ENCODE assay signal across 10 cellular contexts in genomic region chr5:142924135-142924883, GRCh38.
A peak's percentile ranks its signal among the peaks of the same experiment; 100 is the strongest.
DNase-seq lines count a peak whose midpoint lies in the region; ATAC-seq and TF ChIP-seq lines count a peak whose summit lies in the region.
"Had no signal": no experiment of that assay in that cellular context is flagged by ENCODE, and none has a peak within 500 bp of the region (broad histone marks: within the 10 kb centered on the region; RNA-seq: fewer than 3 reads in every experiment).

No MANE protein-coding gene starts in this region.

- peak; percentile 46; the same call in 1 of the 2 replicates for ATAC-seq in HCT116

- no peak overlapping the region for H3K14ac ChIP-seq in mesenchymal stem cell (ENCODE audit: low read length in 2 of 2)

- H3K4me3 ChIP-seq in HCT116 (replicated peaks in 1 of 2; ENCODE audit: low read depth in 1 of 2, low read length in 2 of 2) (no peak overlapping the region), mesenchymal stem cell (ENCODE audit: insufficient read depth in 1 of 2, low read depth in 1 of 2, low read length in 2 of 2) (no peak overlapping the region)

- H3K18ac ChIP-seq in mesenchymal stem cell (ENCODE audit: low read depth in 1 of 2, low read length in 2 of 2) = no peak overlapping the region

- no peaks in the 10 kb centered on the region for H3K27me3 ChIP-seq in HCT116 (ENCODE audit: insufficient read depth, low read length)
- no peaks in the 10 kb centered on the region for H3K27me3 ChIP-seq in mesenchymal stem cell (ENCODE audit: control insufficient read depth in 1 of 2, insufficient read depth in 1 of 2, low read length in 2 of 2)

- H3K23ac ChIP-seq in mesenchymal stem cell (ENCODE audit: low read length in 2 of 2) = no peak overlapping the region

- H3K4me1 ChIP-seq in HCT116 (ENCODE audit: control insufficient read depth in 1 of 2, insufficient read depth in 2 of 2, low read length in 2 of 2) (no peaks in the 10 kb centered on the region), mesenchymal stem cell (ENCODE audit: control insufficient read depth, insufficient read depth, low read depth, low read length) (no peaks in the 10 kb centered on the region)

- TF ChIP-seq POLR2A in HCT116 (IDR thresholded peaks at IDR 0.05; ENCODE audit: borderline replicate concordance, extremely low read depth, insufficient read depth, insufficient read length) = no peak

- H3K27ac ChIP-seq in HCT116 (ENCODE audit: low read depth, low read length) (no peak overlapping the region), VCaP (no peak overlapping the region), mesenchymal stem cell (ENCODE audit: low read length, poor library complexity, severe bottlenecking) (no peak overlapping the region), caudate nucleus (ENCODE audit: low read depth, low read length) (no peak overlapping the region)

- H3K9me3 ChIP-seq in HCT116 (ENCODE audit: control insufficient read depth in 1 of 2, insufficient read depth in 1 of 2, low read depth in 1 of 2, low read length in 2 of 2) (no peaks in the 10 kb centered on the region), mesenchymal stem cell (ENCODE audit: control insufficient read depth, low read length) (no peaks in the 10 kb centered on the region)

- H3K36me3 ChIP-seq in HCT116 (ENCODE audit: control insufficient read depth in 1 of 2, insufficient read depth in 2 of 2, low read length in 2 of 2) (no peaks in the 10 kb centered on the region), mesenchymal stem cell (ENCODE audit: control insufficient read depth in 1 of 2, insufficient read depth in 2 of 2, low read depth in 1 of 2, low read length in 2 of 2) (no peaks in the 10 kb centered on the region)

- no peak overlapping the region for H4K8ac ChIP-seq in mesenchymal stem cell (ENCODE audit: low read length)

- H3K9ac ChIP-seq in HCT116 (ENCODE audit: low read length) = no peak overlapping the region
- H3K9ac ChIP-seq in mesenchymal stem cell (ENCODE audit: low read length) = no peak overlapping the region

- no peaks in the 10 kb centered on the region for H3K79me2 ChIP-seq in HCT116 (ENCODE audit: insufficient read depth, low read length)

- no peaks in the 10 kb centered on the region for H4K20me1 ChIP-seq in HCT116 (ENCODE audit: insufficient read depth)

- TF ChIP-seq RAD21 in HCT116 (IDR thresholded peaks at IDR 0.05; ENCODE audit: low read depth) = peak; percentile 62

- no peak overlapping the region for H4K91ac ChIP-seq in mesenchymal stem cell (ENCODE audit: low read length)

- no peak overlapping the region for H2BK5ac ChIP-seq in mesenchymal stem cell (ENCODE audit: low read depth, low read length, poor library complexity, severe bottlenecking)

- H3K4me2 ChIP-seq in HCT116 (ENCODE audit: low read length) = no peak overlapping the region
- no peak overlapping the region for H3K4me2 ChIP-seq in mesenchymal stem cell (ENCODE audit: low read length, poor library complexity, severe bottlenecking)

- H2BK15ac ChIP-seq in mesenchymal stem cell (ENCODE audit: low read depth, poor library complexity, severe bottlenecking) = no peak overlapping the region

- RAD21 ChIA-PET in HCT116 (lab: Charles Lee; ENCODE audit: low non-redundant PET in 1 of 2, low total read pairs in 2 of 2, uncharacterized antibody in 2 of 2, unreplicated experiment in 2 of 2) = interaction anchor here in 1 of 2 experiments (0.7 kb wide), 1 partner anchor 424 kb away, joined by 3 read pairs; no protein-coding TSS in a partner anchor

- intact Hi-C loops in HCT116 (cut with micrococcal nuclease) = loop anchor here (1.0 to 5.0 kb wide), 3 partner anchors 901 to 1258 kb away; no protein-coding TSS in a partner anchor

- H2BK12ac ChIP-seq in mesenchymal stem cell (ENCODE audit: low read length in 2 of 2) = no peak overlapping the region

- H3K79me1 ChIP-seq in mesenchymal stem cell (replicated peaks; ENCODE audit: low read length, poor library complexity, severe bottlenecking) = peaks cover 1% of the 10 kb centered on the region

- WGBS in mesenchymal stem cell = 100% methylated on average over 1 of the region's 1 CpG

- H3K9me2 ChIP-seq in HCT116 (ENCODE audit: insufficient read depth) = no peaks in the 10 kb centered on the region

- H2AFZ ChIP-seq in HCT116 (ENCODE audit: low read depth, low read length, poor library complexity, severe bottlenecking) (no peak overlapping the region), mesenchymal stem cell (ENCODE audit: low read depth, low read length) (no peak overlapping the region)

- CTCF ChIA-PET in HCT116 (lab: Charles Lee) = no interaction called here

- no peak overlapping the region for H2AK5ac ChIP-seq in mesenchymal stem cell (ENCODE audit: low read length, severe bottlenecking)

- no TSS peak for BruUV-seq in HCT116 (replicated peaks; lab: Mats Ljungman, UMichigan)

- H2BK120ac ChIP-seq in mesenchymal stem cell (ENCODE audit: low read depth, low read length) = no peak overlapping the region

- H3K4ac ChIP-seq in mesenchymal stem cell (ENCODE audit: low read depth in 1 of 2, low read length in 2 of 2) = no peak overlapping the region

- POLR2A ChIA-PET in HCT116 (lab: Charles Lee) = no interaction called here

- peak; percentile 2 for DNase-seq in NCI-H1092 treated with DMSO at 0.1 percent for 48 hours (lab: John Stamatoyannopoulos, UW)
- DNase-seq in NCI-H1092 (lab: John Stamatoyannopoulos, UW) = no peak
- DNase-seq in HCT116 (ENCODE audit: low read depth, low spot score) = no peak
- DNase-seq in mesenchymal stem cell = peak; percentile 39
- DNase-seq in caudate nucleus (lab: John Stamatoyannopoulos, UW) = no peak
- DNase-seq in NCI-H2029 (lab: John Stamatoyannopoulos, UW) = no peak
- no peak for DNase-seq in NAMALWA (ENCODE audit: low spot score)
- DNase-seq: 8988T; activated naive CD4-positive, alpha-beta T cell treated with Interleukin-2 at 50 U/mL for 16 hours had no signal

- TF ChIP-seq CTCF in HCT116 (IDR thresholded peaks at IDR 0.05 in 2 of 3, conservative IDR thresholded peaks at IDR 0.05 in 1 of 3; ENCODE audit: borderline replicate concordance in 1 of 3, insufficient read depth in 1 of 3, low read depth in 2 of 3, low read length in 2 of 3) (peak in 2 of 3 experiments; percentile 30 to 33; a peak in 2 of 6 replicates), VCaP (conservative IDR thresholded peaks at IDR 0.05) (0 out of 2 replicates have a peak, but pooled peaks have one; percentile 29)

TF ChIP-seq in HCT116, 20 proteins besides CTCF, POLR2A, EP300 and RAD21 (continues in another document):
- TF ChIP-seq POLR2AphosphoS5 (IDR thresholded peaks at IDR 0.05; ENCODE audit: low read depth, low read length) (no peak), SP1 (IDR thresholded peaks at IDR 0.05; ENCODE audit: low read depth) (no peak), CEBPB (IDR thresholded peaks at IDR 0.05; ENCODE audit: low read depth) (no peak), ELF1 (IDR thresholded peaks at IDR 0.05; ENCODE audit: borderline replicate concordance, low read depth) (no peak), ZBTB33 (IDR thresholded peaks at IDR 0.05; ENCODE audit: extremely low read depth, insufficient replicate concordance, low read length) (no peak), ZNF274 (IDR thresholded peaks at IDR 0.05; ENCODE audit: low read depth, low read length) (no peak), EZH2 (IDR thresholded peaks at IDR 0.05) (no peak), JUND (IDR thresholded peaks at IDR 0.05) (no peak), SIN3A (IDR thresholded peaks at IDR 0.05; ENCODE audit: low read depth) (no peak), MAX (IDR thresholded peaks at IDR 0.05) (no peak), FOSL1 (IDR thresholded peaks at IDR 0.05; ENCODE audit: low read depth) (no peak), ZFX (IDR thresholded peaks at IDR 0.05) (no peak)
- TF ChIP-seq, protein P1, sequence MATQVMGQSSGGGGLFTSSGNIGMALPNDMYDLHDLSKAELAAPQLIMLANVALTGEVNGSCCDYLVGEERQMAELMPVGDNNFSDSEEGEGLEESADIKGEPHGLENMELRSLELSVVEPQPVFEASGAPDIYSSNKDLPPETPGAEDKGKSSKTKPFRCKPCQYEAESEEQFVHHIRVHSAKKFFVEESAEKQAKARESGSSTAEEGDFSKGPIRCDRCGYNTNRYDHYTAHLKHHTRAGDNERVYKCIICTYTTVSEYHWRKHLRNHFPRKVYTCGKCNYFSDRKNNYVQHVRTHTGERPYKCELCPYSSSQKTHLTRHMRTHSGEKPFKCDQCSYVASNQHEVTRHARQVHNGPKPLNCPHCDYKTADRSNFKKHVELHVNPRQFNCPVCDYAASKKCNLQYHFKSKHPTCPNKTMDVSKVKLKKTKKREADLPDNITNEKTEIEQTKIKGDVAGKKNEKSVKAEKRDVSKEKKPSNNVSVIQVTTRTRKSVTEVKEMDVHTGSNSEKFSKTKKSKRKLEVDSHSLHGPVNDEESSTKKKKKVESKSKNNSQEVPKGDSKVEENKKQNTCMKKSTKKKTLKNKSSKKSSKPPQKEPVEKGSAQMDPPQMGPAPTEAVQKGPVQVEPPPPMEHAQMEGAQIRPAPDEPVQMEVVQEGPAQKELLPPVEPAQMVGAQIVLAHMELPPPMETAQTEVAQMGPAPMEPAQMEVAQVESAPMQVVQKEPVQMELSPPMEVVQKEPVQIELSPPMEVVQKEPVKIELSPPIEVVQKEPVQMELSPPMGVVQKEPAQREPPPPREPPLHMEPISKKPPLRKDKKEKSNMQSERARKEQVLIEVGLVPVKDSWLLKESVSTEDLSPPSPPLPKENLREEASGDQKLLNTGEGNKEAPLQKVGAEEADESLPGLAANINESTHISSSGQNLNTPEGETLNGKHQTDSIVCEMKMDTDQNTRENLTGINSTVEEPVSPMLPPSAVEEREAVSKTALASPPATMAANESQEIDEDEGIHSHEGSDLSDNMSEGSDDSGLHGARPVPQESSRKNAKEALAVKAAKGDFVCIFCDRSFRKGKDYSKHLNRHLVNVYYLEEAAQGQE (IDR thresholded peaks at IDR 0.05; ENCODE audit: low read depth) = no peak

Comparison
In these comparisons a context has a peak if more than half of its experiments do, and no peak if none do; other contexts are left out.
1. DNase-seq: peak in NCI-H1092 treated with DMSO at 0.1 percent for 48 hours (single experiment) and mesenchymal stem cell (single experiment); none in NCI-H1092 (single experiment), HCT116 (single experiment), caudate nucleus (0 of 61), NCI-H2029 (single experiment) and NAMALWA (single experiment).